Comparison of ENCODE assay signal across 9 cellular contexts in the genomic region with DNA sequence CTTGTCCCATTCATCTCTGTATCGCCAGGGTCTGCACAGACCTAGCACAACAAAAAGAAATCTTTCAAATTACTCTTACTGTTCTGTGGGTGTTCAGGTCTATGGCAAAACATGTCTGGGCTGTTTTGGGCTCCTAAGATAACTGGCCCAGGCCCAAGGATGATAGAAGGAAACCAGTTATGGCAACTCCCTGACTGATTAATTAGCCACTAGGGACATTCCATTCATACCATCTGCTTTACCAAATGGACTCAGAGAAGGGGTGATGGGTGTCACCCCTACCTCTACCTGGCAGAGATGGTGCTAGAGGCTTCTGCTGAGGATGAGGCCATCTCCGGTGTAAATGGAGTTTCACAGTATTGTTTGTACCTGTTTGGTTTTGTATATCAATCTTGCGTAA. TPM values are rescaled to one million over a fixed set of nuclear protein-coding genes. Genes with fewer than 3 reads are reported as not detected.
DNase-seq lines count a peak whose midpoint lies in the region; ATAC-seq and TF ChIP-seq lines count a peak whose summit lies in the region.
"Had no signal": no experiment of that assay in that cellular context is flagged by ENCODE, and none has a peak within 500 bp of the region (broad histone marks: within the 10 kb centered on the region; RNA-seq: fewer than 3 reads in every experiment).

No MANE protein-coding gene starts in this region.

- no peak overlapping the region for H2AFZ ChIP-seq in SK-N-SH (ENCODE audit: low read depth)

- no peaks in the 10 kb centered on the region for H3F3A ChIP-seq in SK-N-SH (replicated peaks; ENCODE audit: insufficient read depth)

- TF ChIP-seq CTCF in SK-N-SH (IDR thresholded peaks at IDR 0.05) (no peak), gastroesophageal sphincter (IDR thresholded peaks at IDR 0.05) (no peak), spleen (IDR thresholded peaks at IDR 0.05 in 8 of 11, conservative IDR thresholded peaks at IDR 0.05 in 3 of 11) (no peak)

- no peak for TF ChIP-seq RAD21 in SK-N-SH (IDR thresholded peaks at IDR 0.05; ENCODE audit: low read length)

- H3K9ac ChIP-seq in SK-N-SH: no peak overlapping the region

- no peaks in the 10 kb centered on the region for H3K9me3 ChIP-seq in SK-N-SH
- no peaks in the 10 kb centered on the region for H3K9me3 ChIP-seq in gastroesophageal sphincter
- no peaks in the 10 kb centered on the region for H3K9me3 ChIP-seq in spleen
- H3K9me3 ChIP-seq: adrenal gland had no signal

- DNase-seq in T-helper 1 cell (no peak), SK-N-SH (no peak), spleen (no peak), COLO829 (ENCODE audit: low spot score) (no peak)

- H3K4me1 ChIP-seq in SK-N-SH (ENCODE audit: control insufficient read depth in 1 of 2, insufficient read depth in 2 of 2, low read depth in 1 of 2, low read length in 1 of 2) (peaks cover 0 to 4% of the 10 kb centered on the region in 2 experiments; a peak in 1 of 4 replicates), gastroesophageal sphincter (peaks cover 0 to 60% (median 6%) of the 10 kb centered on the region in 3 donors), spleen (peaks cover 3 to 89% (median 55%) of the 10 kb centered on the region in 6 donors)

- H3K27ac ChIP-seq in SK-N-SH (ENCODE audit: low read depth in 2 of 2, low read length in 1 of 2) (no peak overlapping the region), gastroesophageal sphincter (peak overlapping the region in 3 of 4 donors; percentile 59 to 88 (median 76)), spleen (peak overlapping the region in 5 of 8 donors; percentile 87 to 96 (median 96))

- POLR2A ChIA-PET in SK-N-SH (lab: Yijun Ruan, JAX): no interaction called here

- no peaks in the 10 kb centered on the region for H4K20me1 ChIP-seq in SK-N-SH (ENCODE audit: insufficient read depth)

- WGBS in SK-N-SH (ENCODE audit: low lambda C conversion rate): 95% methylated on average over 3 of the region's 3 CpGs
- WGBS in gastroesophageal sphincter (ENCODE audit: low coverage in 1 of 2), 2 donors: 82 to 91% methylated on average over 2 to 3 of the region's 3 CpGs
- WGBS in spleen, 5 donors: 74 to 97% (median 86%) methylated on average over 3 of the region's 3 CpGs

- H3K36me3 ChIP-seq in SK-N-SH (replicated peaks in 1 of 2; ENCODE audit: control insufficient read depth in 1 of 2, insufficient read depth in 2 of 2, low read length in 1 of 2) (no peaks in the 10 kb centered on the region), gastroesophageal sphincter (peaks cover 0 to 13% of the 10 kb centered on the region in 2 donors), spleen (peaks cover 0 to 28% (median 0%) of the 10 kb centered on the region in 6 donors)
- H3K36me3 ChIP-seq: adrenal gland had no signal

- H3K4me2 ChIP-seq in SK-N-SH: no peak overlapping the region

- ATAC-seq in gastroesophageal sphincter (no peak), GM19395 (IDR thresholded peaks at IDR 0.05; ENCODE audit: unreplicated experiment) (no peak), GM21447 (IDR thresholded peaks at IDR 0.05; ENCODE audit: unreplicated experiment) (no peak)

- H3K4me3 ChIP-seq in SK-N-SH (ENCODE audit: low read depth in 2 of 2, low read length in 1 of 2) (no peak overlapping the region), gastroesophageal sphincter (peak overlapping the region in 1 of 2 donors; percentile 76), spleen (peak overlapping the region in 6 of 8 donors; percentile 55 to 94 (median 84))

- peaks cover 33% of the 10 kb centered on the region for H3K4me1 Mint-ChIP-seq in T-helper 1 cell treated with Interleukin-12 subunit alpha and Interleukin-12 subunit beta and Interleukin-4 antibody, amounts not matched to agents 30 μg/mL and 1 μg/mL, for 36 hours (ENCODE audit: low read depth)

- no peaks in the 10 kb centered on the region for H3K27me3 Mint-ChIP-seq in T-helper 1 cell treated with Interleukin-12 subunit alpha and Interleukin-12 subunit beta and Interleukin-4 antibody, amounts not matched to agents 30 μg/mL and 1 μg/mL, for 36 hours (ENCODE audit: low read depth)

- H3K79me2 ChIP-seq in SK-N-SH (ENCODE audit: insufficient read depth): no peaks in the 10 kb centered on the region

- no peak for TF ChIP-seq POLR2A in gastroesophageal sphincter (IDR thresholded peaks at IDR 0.05)
- no peak for TF ChIP-seq POLR2A in spleen (IDR thresholded peaks at IDR 0.05)

- CTCF ChIA-PET in SK-N-SH (lab: Yijun Ruan, JAX): interaction anchor here (1.5 kb wide), 1 partner anchor 308 kb away, joined by 4 read pairs; no protein-coding TSS in a partner anchor

- intact Hi-C loops in spleen (cut with DNase I; ENCODE audit: low total_unique reads): no loop called here

- no peak for TF ChIP-seq EP300 in SK-N-SH (IDR thresholded peaks at IDR 0.05; ENCODE audit: borderline replicate concordance in 1 of 2, low read depth in 1 of 2, low read length in 1 of 2)
- no peak for TF ChIP-seq EP300 in gastroesophageal sphincter (IDR thresholded peaks at IDR 0.05)

- H3K9me2 ChIP-seq in SK-N-SH: no peaks in the 10 kb centered on the region

- H3K4me3 Mint-ChIP-seq in T-helper 1 cell treated with Interleukin-12 subunit alpha and Interleukin-12 subunit beta and Interleukin-4 antibody, amounts not matched to agents 30 μg/mL and 1 μg/mL, for 36 hours: peak overlapping the region; percentile 73

- H3K27me3 ChIP-seq in SK-N-SH (ENCODE audit: insufficient read depth) (no peaks in the 10 kb centered on the region), gastroesophageal sphincter (no peaks in the 10 kb centered on the region), spleen (replicated peaks in 1 of 7) (no peaks in the 10 kb centered on the region)
- H3K27me3 ChIP-seq: adrenal gland had no signal

- H3K9me3 Mint-ChIP-seq in T-helper 1 cell treated with Interleukin-12 subunit alpha and Interleukin-12 subunit beta and Interleukin-4 antibody, amounts not matched to agents 30 μg/mL and 1 μg/mL, for 36 hours: no peaks in the 10 kb centered on the region

- no peak overlapping the region for H3K27ac Mint-ChIP-seq in T-helper 1 cell treated with Interleukin-12 subunit alpha and Interleukin-12 subunit beta and Interleukin-4 antibody, amounts not matched to agents 30 μg/mL and 1 μg/mL, for 36 hours

- peaks cover 6% of the 10 kb centered on the region for H3K36me3 Mint-ChIP-seq in T-helper 1 cell treated with Interleukin-12 subunit alpha and Interleukin-12 subunit beta and Interleukin-4 antibody, amounts not matched to agents 30 μg/mL and 1 μg/mL, for 36 hours (ENCODE audit: low read depth)

TF ChIP-seq in SK-N-SH, 30 proteins besides CTCF, POLR2A, EP300 and RAD21:
- TF ChIP-seq, protein P1, sequence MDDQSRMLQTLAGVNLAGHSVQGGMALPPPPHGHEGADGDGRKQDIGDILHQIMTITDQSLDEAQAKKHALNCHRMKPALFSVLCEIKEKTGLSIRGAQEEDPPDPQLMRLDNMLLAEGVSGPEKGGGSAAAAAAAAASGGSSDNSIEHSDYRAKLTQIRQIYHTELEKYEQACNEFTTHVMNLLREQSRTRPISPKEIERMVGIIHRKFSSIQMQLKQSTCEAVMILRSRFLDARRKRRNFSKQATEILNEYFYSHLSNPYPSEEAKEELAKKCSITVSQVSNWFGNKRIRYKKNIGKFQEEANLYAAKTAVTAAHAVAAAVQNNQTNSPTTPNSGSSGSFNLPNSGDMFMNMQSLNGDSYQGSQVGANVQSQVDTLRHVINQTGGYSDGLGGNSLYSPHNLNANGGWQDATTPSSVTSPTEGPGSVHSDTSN (IDR thresholded peaks at IDR 0.05): peak; percentile 12; the same call in 1 of the 2 replicates
- no peak for TF ChIP-seq FOXJ3 (CRISPR knock-in tag; IDR thresholded peaks at IDR 0.05)

RNA-seq across cellular contexts. Expression of gene SLC31A2, which starts 1.9 kb away (rescaled TPM):
- 6.4 and 8.5 TPM in 2 replicates for polyA plus RNA-seq in SK-N-SH (2012; rRNA removed)
- polyA plus RNA-seq in SK-N-SH (2012; cell fraction: cytosol; rRNA removed): 5.6 and 6.6 TPM in 2 replicates
- 3.4 and 4.2 TPM in 2 replicates for polyA plus RNA-seq in SK-N-SH (2012; cell fraction: nucleus; rRNA removed)
- 10 to 100 TPM in 3 of 4 donors, 1 to 10 TPM in 1; 6.7 to 26.6 (median 13.6) TPM for total RNA-seq in gastroesophageal sphincter
- total RNA-seq in spleen: 10 to 100 TPM; 30.8 to 97.3 (median 58.5) TPM
- polyA plus RNA-seq in spleen: 10 to 100 TPM in 2 of 3 donors, 1 to 10 TPM in 1; 7.7 to 13.5 (median 12.4) TPM

Comparison
In these comparisons a context has a peak if more than half of its experiments do, and no peak if none do; other contexts are left out.
1. H3K27ac ChIP-seq: peak in gastroesophageal sphincter (3 of 4) and spleen (5 of 8); none in SK-N-SH (0 of 2).
2. H3K4me3 ChIP-seq: peak in spleen (6 of 8); none in SK-N-SH (0 of 2).